Comparison of ENCODE assay signal across 18 cellular contexts in genomic region chr2:158125756-158126498, GRCh38. TPM values are rescaled to one million over a fixed set of nuclear protein-coding genes. Genes with fewer than 3 reads are reported as not detected.
A peak's percentile ranks its signal among the peaks of the same experiment; 100 is the strongest.
DNase-seq lines count a peak whose midpoint lies in the region; ATAC-seq, FAIRE-seq and TF ChIP-seq lines count a peak whose summit lies in the region.
"Had no signal": no experiment of that assay in that cellular context is flagged by ENCODE, and none has a peak within 500 bp of the region (broad histone marks: within the 10 kb centered on the region; RNA-seq: fewer than 3 reads in every experiment).

No MANE protein-coding gene starts in this region.

- H3K23ac ChIP-seq in H1 (ENCODE audit: insufficient read length), result no peak overlapping the region

- no peak overlapping the region for H3K9ac ChIP-seq in H1 (replicated peaks in 1 of 4; ENCODE audit: extremely low read depth in 1 of 4, low read depth in 3 of 4, low read length in 3 of 4)

- peaks cover 0 to 7% (median 3%) of the 10 kb centered on the region in 4 experiments; a peak in 6 of 7 replicates for H3K4me1 ChIP-seq in H1 (replicated peaks in 1 of 4; ENCODE audit: control insufficient read depth in 3 of 4, insufficient read depth in 4 of 4, low read length in 3 of 4)

- no peaks in the 10 kb centered on the region for H4K20me1 ChIP-seq in H1 (replicated peaks in 1 of 2; ENCODE audit: control insufficient read depth in 1 of 2, insufficient read depth in 2 of 2, low read length in 2 of 2)

- no peak overlapping the region for H2BK20ac ChIP-seq in H1 (ENCODE audit: low read length)

- no peak overlapping the region for H2BK120ac ChIP-seq in H1 (replicated peaks; ENCODE audit: low read depth, low read length)

- no peaks in the 10 kb centered on the region for H3K36me3 ChIP-seq in H1 (ENCODE audit: control insufficient read depth in 2 of 4, insufficient read depth in 4 of 4, low read length in 3 of 4)

- H2AK5ac ChIP-seq in H1 (ENCODE audit: low read depth, low read length), result no peak overlapping the region

- CTCF ChIA-PET in H1 (lab: Charles Lee; ENCODE audit: partially characterized antibody), result interaction anchor here (1.2 kb wide), 2 partner anchors 34 to 91 kb away, joined by 3 to 9 read pairs; no protein-coding TSS in a partner anchor

- no peak overlapping the region for H4K91ac ChIP-seq in H1 (replicated peaks; ENCODE audit: insufficient read length, low read length)

- no peaks in the 10 kb centered on the region for H3K79me1 ChIP-seq in H1 (ENCODE audit: low read depth, low read length)

- no peak overlapping the region for H2BK15ac ChIP-seq in H1 (ENCODE audit: low read length)

- H3K4me3 ChIP-seq in H1 (ENCODE audit: extremely low read depth in 1 of 4, insufficient read depth in 2 of 4, low read depth in 3 of 4, low read length in 4 of 4), result no peak overlapping the region

- intact Hi-C loops in left colon (cut with DNase I, micrococcal nuclease), result loop anchor here in 1 of 2 donors (2.0 kb wide), 1 partner anchor 31 kb away; no protein-coding TSS in a partner anchor

- H3K9me3 ChIP-seq in H1 (ENCODE audit: insufficient read depth in 2 of 2, low read depth in 1 of 2, low read length in 1 of 2), result no peaks in the 10 kb centered on the region

- ATAC-seq in left colon, result peak; percentile 21
- ATAC-seq in HG02973 (IDR thresholded peaks at IDR 0.05; ENCODE audit: unreplicated experiment), result no peak

- peak overlapping the region; percentile 20 to 24; a peak in 1 of 4 replicates for H3K4me2 ChIP-seq in H1 (ENCODE audit: insufficient read depth in 1 of 2, low read depth in 2 of 2, low read length in 2 of 2)

- H3K23me2 ChIP-seq in H1 (ENCODE audit: low read depth, low read length), result no peaks in the 10 kb centered on the region; the same call in 1 of the 2 replicates

- no peak overlapping the region for H4K5ac ChIP-seq in H1 (ENCODE audit: insufficient read length, low read depth, low read length)

- no peaks in the 10 kb centered on the region for H3K79me2 ChIP-seq in H1 (ENCODE audit: control insufficient read depth in 1 of 2, insufficient read depth in 2 of 2, low read length in 2 of 2)

- POLR2A ChIA-PET in H1 (lab: Charles Lee; ENCODE audit: partially characterized antibody), result no interaction called here

- DNase-seq in COLO668 (lab: John Stamatoyannopoulos, UW; ENCODE audit: unreplicated experiment) (peak; percentile 16), ELF-1 (ENCODE audit: low read depth, low spot score) (peak; percentile 9), H1 (ENCODE audit: low read depth in 1 of 2, low spot score in 2 of 2) (no peak), left colon (no peak), T-helper 1 cell (no peak), NCI-H146 (lab: John Stamatoyannopoulos, UW) (no peak)
- DNase-seq: C1 segment of cervical spinal cord, HCEC 1CT, NCI-H2081, NCI-H226, NCI-H526 treated with DMSO at 0.1 percent for 48 hours, OCI-M1, SIG-M5 had no signal

- no peak overlapping the region for H3K56ac ChIP-seq in H1 (replicated peaks; ENCODE audit: insufficient read length, low read depth, low read length)

- 75% methylated on average over 5 of the region's 5 CpGs; no CpG with 5 or more reads in 1 of the 2 experiments for WGBS in H1 (ENCODE audit: extremely low coverage in 1 of 2, insufficient coverage in 1 of 2, insufficient read length in 1 of 2, insufficient replicate concordance in 2 of 2, low coverage in 1 of 2, low lambda C conversion rate in 2 of 2, missing lambda C conversion rate in 1 of 2), 2 experiments

- TF ChIP-seq RAD21 in H1 (IDR thresholded peaks at IDR 0.05 in 1 of 2, conservative IDR thresholded peaks at IDR 0.05 in 1 of 2; ENCODE audit: low read depth in 2 of 2, low read length in 2 of 2), result no peak

- no peak for TF ChIP-seq EP300 in H1 (IDR thresholded peaks at IDR 0.05; ENCODE audit: borderline replicate concordance in 1 of 2, low read depth in 2 of 2, low read length in 2 of 2)

- FAIRE-seq in H1 (lab: Jason Lieb, UNC), result no peak
- FAIRE-seq: GM19239 had no signal

- H2AFZ ChIP-seq in H1 (ENCODE audit: low read length), result no peak overlapping the region

- no peak overlapping the region for H3K18ac ChIP-seq in H1 (ENCODE audit: extremely low read depth, low read length)

- TF ChIP-seq CTCF in H1 (IDR thresholded peaks at IDR 0.05; ENCODE audit: control extremely low read depth in 1 of 3, insufficient read depth in 1 of 3, low read depth in 1 of 3, low read length in 3 of 3), result no peak

- H3K27me3 ChIP-seq in H1 (replicated peaks in 1 of 4; ENCODE audit: control insufficient read depth in 3 of 4, extremely low read depth in 1 of 4, insufficient read depth in 3 of 4, low read length in 3 of 4), result no peaks in the 10 kb centered on the region

- H3K14ac ChIP-seq in H1 (ENCODE audit: insufficient read length), result no peak overlapping the region

- no peak overlapping the region for H4K8ac ChIP-seq in H1 (ENCODE audit: extremely low read depth, insufficient read depth, low read length)

- no peak for TF ChIP-seq POLR2A in H1 (IDR thresholded peaks at IDR 0.05; ENCODE audit: control extremely low read depth in 1 of 2, low read depth in 2 of 2, low read length in 2 of 2)

- no peak overlapping the region for H2BK12ac ChIP-seq in H1 (ENCODE audit: low read depth, low read length)

- no peak overlapping the region for H3K27ac ChIP-seq in H1 (ENCODE audit: low read depth, low read length)
- H3K27ac ChIP-seq: HL-60 had no signal

- H3K4ac ChIP-seq in H1 (replicated peaks; ENCODE audit: insufficient read length, low read depth, low read length), result no peak overlapping the region

- H2BK5ac ChIP-seq in H1 (ENCODE audit: low read depth, low read length), result no peak overlapping the region

TF ChIP-seq in H1, 55 proteins besides CTCF, POLR2A, EP300 and RAD21:
- TF ChIP-seq KDM4A (IDR thresholded peaks at IDR 0.05; ENCODE audit: low read depth, low read length, severe bottlenecking) (no peak), TCF12 (IDR thresholded peaks at IDR 0.05; ENCODE audit: low read depth, low read length) (no peak), SUZ12 (IDR thresholded peaks at IDR 0.05; ENCODE audit: low read length) (no peak), CHD1 (IDR thresholded peaks at IDR 0.05; ENCODE audit: low read depth, low read length) (no peak), BCL11A (IDR thresholded peaks at IDR 0.05; ENCODE audit: low read depth in 2 of 2, low read length in 2 of 2) (no peak), RNF2 (IDR thresholded peaks at IDR 0.05; ENCODE audit: borderline replicate concordance, low read depth, low read length, missing control alignments, poor library complexity, severe bottlenecking) (no peak), JUND (IDR thresholded peaks at IDR 0.05; ENCODE audit: low read length) (no peak), HDAC6 (IDR thresholded peaks at IDR 0.05; ENCODE audit: low read depth, low read length) (no peak), GABPA (IDR thresholded peaks at IDR 0.05; ENCODE audit: borderline replicate concordance, insufficient read depth, low read length) (no peak), KDM5A (IDR thresholded peaks at IDR 0.05; ENCODE audit: low read length) (no peak), RXRA (IDR thresholded peaks at IDR 0.05; ENCODE audit: insufficient read depth, low read depth, low read length) (no peak), MAFK (IDR thresholded peaks at IDR 0.05; ENCODE audit: low read depth, low read length) (no peak), POLR2AphosphoS5 (IDR thresholded peaks at IDR 0.05; ENCODE audit: low read depth, low read length) (no peak), SRF (IDR thresholded peaks at IDR 0.05; ENCODE audit: low read depth, low read length) (no peak), CHD2 (IDR thresholded peaks at IDR 0.05; ENCODE audit: low read length) (no peak), TAF7 (optimal IDR thresholded peaks at IDR 0.05; ENCODE audit: borderline replicate concordance, low read depth, low read length) (no peak)

RNA-seq across cellular contexts. Expression of gene UPP2, which starts 24.3 kb away (rescaled TPM):
- not detected in 2 replicates for total RNA-seq in H1 (2021; fragmentation: NEBNext Ultra II Directional; extraction: Animal tissue kit (Norgen Biotek cat#: 25700))
- polyA plus RNA-seq in H1 (2011; rRNA removed), result not detected in 2 replicates
- polyA plus RNA-seq in H1 (2011; cell fraction: cytosol; rRNA removed), result not detected
- not detected for polyA plus RNA-seq in H1 (2011; cell fraction: nucleus; rRNA removed)
- not detected in 4 replicates for polyA plus RNA-seq in H1 (2012, experiment 1 of 2)
- not detected for polyA plus RNA-seq in H1 (2012, experiment 2 of 2)
- polyA plus RNA-seq in H1 (2013, experiment 1 of 2), result not detected
- polyA plus RNA-seq in H1 (2013, experiment 2 of 2), result not detected
- polyA minus RNA-seq in H1 (2011; rRNA and poly(A)+ RNA removed), result not detected in 2 replicates
- polyA minus RNA-seq in H1 (2011; cell fraction: cytosol; rRNA and poly(A)+ RNA removed), result not detected
- polyA minus RNA-seq in H1 (2011; cell fraction: nucleus; rRNA and poly(A)+ RNA removed), result not detected
- total RNA-seq in left colon, result not detected
- total RNA-seq: A673, RPMI7951 had no signal

Comparison
In these comparisons a context has a peak if more than half of its experiments do, and no peak if none do; other contexts are left out.
1. DNase-seq: peak in COLO668 (single experiment) and ELF-1 (single experiment); none in H1 (0 of 2), left colon (0 of 2), T-helper 1 cell (0 of 5) and NCI-H146 (single experiment).